ENCODE assay signal across 1 cellular context in the genomic region with DNA sequence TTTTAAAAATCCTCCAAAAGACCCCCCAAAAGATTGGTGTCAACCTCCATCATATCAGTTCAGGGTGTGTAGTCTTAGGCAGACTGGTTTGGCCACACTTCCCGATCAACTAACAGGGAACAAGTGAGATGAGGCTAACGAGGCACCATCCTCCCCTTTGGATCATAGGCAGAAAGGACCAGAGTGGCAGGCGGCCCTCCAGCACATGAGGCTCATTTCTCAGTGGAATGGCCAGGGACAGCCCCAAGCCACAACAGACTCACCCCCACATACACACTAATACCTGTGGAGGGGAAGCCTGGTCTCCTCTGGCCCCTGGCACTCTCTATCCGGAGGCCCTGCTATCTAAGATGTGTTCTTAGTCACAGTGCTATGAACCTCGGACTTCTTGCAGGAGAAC.
TF ChIP-seq lines count a peak whose summit lies in the region.

No MANE protein-coding gene starts in this region.

TF ChIP-seq in H1, 55 proteins besides CTCF, POLR2A, EP300 and RAD21:
- no peak for TF ChIP-seq CREB1 (IDR thresholded peaks at IDR 0.05)
- no peak for TF ChIP-seq SIX5 (IDR thresholded peaks at IDR 0.05; ENCODE audit: low read depth, low read length)
